ENCODE assay signal across 8 cellular contexts in the genomic region with DNA sequence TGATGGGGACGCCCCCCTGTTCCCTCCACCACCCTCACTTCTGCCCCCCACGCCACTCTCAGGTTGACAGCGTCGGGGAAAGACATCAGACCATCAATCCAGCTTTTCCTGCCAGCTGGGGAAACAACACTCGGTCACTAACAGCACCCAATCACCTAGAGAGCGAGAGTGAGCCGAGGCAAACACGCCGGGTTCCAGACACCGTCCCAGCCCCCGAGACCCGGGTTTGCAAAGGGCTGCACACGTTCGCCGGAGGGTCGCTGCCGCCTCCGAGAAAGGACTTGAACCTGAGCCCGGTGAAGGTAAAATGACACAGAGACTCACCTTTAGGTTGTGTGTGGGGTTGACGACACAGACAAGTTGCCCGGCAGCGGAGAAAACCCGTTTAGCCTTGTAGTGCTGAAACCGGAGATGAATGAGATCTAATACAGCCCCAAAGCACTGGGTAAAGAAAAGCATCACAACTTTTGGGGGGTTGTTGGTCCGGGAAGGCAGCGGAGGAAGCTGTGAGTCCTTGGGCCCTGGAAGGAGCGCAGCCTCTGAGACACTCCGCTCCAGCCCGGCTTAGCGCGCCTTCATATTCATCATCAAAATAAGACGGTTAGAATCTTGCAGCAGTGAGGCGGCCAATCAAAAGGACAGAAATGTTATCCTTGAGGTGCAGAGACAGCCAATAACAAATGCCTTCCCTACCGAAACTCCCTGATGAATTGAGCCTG. TPM values are rescaled to one million over a fixed set of nuclear protein-coding genes. Genes with fewer than 3 reads are reported as not detected.
A peak's percentile ranks its signal among the peaks of the same experiment; 100 is the strongest.
DNase-seq lines count a peak whose midpoint lies in the region; ATAC-seq and TF ChIP-seq lines count a peak whose summit lies in the region.

A gene with protein sequence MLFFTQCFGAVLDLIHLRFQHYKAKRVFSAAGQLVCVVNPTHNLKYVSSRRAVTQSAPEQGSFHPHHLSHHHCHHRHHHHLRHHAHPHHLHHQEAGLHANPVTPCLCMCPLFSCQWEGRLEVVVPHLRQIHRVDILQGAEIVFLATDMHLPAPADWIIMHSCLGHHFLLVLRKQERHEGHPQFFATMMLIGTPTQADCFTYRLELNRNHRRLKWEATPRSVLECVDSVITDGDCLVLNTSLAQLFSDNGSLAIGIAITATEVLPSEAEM (minus strand): TSS at position 583 of the 719 bp plus-strand sequence. CDS start 124 bp downstream, at position 459.

- DNase-seq in H7 = peak; percentile 55
- DNase-seq in activated CD8-positive, alpha-beta T cell treated with anti-CD3 and anti-CD28 coated beads, Interleukin-2, amount 10 ng/mL, durations not matched to agents 7 days and 5 days = peak; percentile 30
- peak; percentile 10 for DNase-seq in fibroblast of the aortic adventitia (ENCODE audit: low read depth)
- DNase-seq in mesenteric fat pad (ENCODE audit: low spot score) = no peak
- DNase-seq in hepatic stellate cell (ENCODE audit: low spot score) = no peak
- no peak for DNase-seq in PC-3

- TF ChIP-seq CTCF in fibroblast of the aortic adventitia (IDR thresholded peaks at IDR 0.05; ENCODE audit: insufficient read depth, low read length) (no peak), parathyroid adenoma (IDR thresholded peaks at IDR 0.05) (no peak), PC-3 (conservative IDR thresholded peaks at IDR 0.05; ENCODE audit: low read depth, low read length) (no peak)

- POLR2A ChIA-PET in activated CD8-positive, alpha-beta T cell treated with anti-CD3 and anti-CD28 coated beads, Interleukin-2, amount 10 ng/mL, durations not matched to agents 7 days and 5 days (lab: Charles Lee) = no interaction called here
- POLR2A ChIA-PET in PC-3 (lab: Charles Lee; ENCODE audit: unreplicated experiment) = no interaction called here

- no peaks in the 10 kb centered on the region for H3K9me3 ChIP-seq in parathyroid adenoma (ENCODE audit: control insufficient read depth, low read length)
- H3K9me3 ChIP-seq in PC-3 (ENCODE audit: low read length) = no peaks in the 10 kb centered on the region

- peak within 1 kb of the TSS; percentile 64 for H3K4me3 Mint-ChIP-seq in activated CD8-positive, alpha-beta T cell treated with anti-CD3 and anti-CD28 coated beads, Interleukin-2, amount 10 ng/mL, durations not matched to agents 7 days and 5 days

- no peak within 1 kb of the TSS for H3K9ac ChIP-seq in parathyroid adenoma
- H3K9ac ChIP-seq in PC-3 (ENCODE audit: low read length) = no peak within 1 kb of the TSS

- H3K27me3 ChIP-seq in H7 (ENCODE audit: control insufficient read depth, insufficient read depth, low read length) = peaks cover 27% of the 10 kb centered on the region
- no peaks in the 10 kb centered on the region for H3K27me3 ChIP-seq in parathyroid adenoma (ENCODE audit: control insufficient read depth, insufficient read depth, low read length)
- H3K27me3 ChIP-seq in PC-3 (ENCODE audit: low read length) = peaks cover 76% of the 10 kb centered on the region

- peak within 1 kb of the TSS; percentile 53 for H2AFZ ChIP-seq in parathyroid adenoma
- H2AFZ ChIP-seq in PC-3 (ENCODE audit: low read length) = no peak within 1 kb of the TSS

- H3K4me1 ChIP-seq in parathyroid adenoma = no peaks in the 10 kb centered on the region
- H3K4me1 ChIP-seq in PC-3 (ENCODE audit: insufficient read depth, low read length) = no peaks in the 10 kb centered on the region

- H3K27me3 Mint-ChIP-seq in activated CD8-positive, alpha-beta T cell treated with anti-CD3 and anti-CD28 coated beads, Interleukin-2, amount 10 ng/mL, durations not matched to agents 7 days and 5 days (ENCODE audit: low read depth) = peaks cover 44% of the 10 kb centered on the region

- peaks cover 9% of the 10 kb centered on the region for H3K9me3 Mint-ChIP-seq in activated CD8-positive, alpha-beta T cell treated with anti-CD3 and anti-CD28 coated beads, Interleukin-2, amount 10 ng/mL, durations not matched to agents 7 days and 5 days (ENCODE audit: insufficient read depth)

- CTCF ChIA-PET in activated CD8-positive, alpha-beta T cell treated with anti-CD3 and anti-CD28 coated beads, Interleukin-2, amount 10 ng/mL, durations not matched to agents 7 days and 5 days (lab: Charles Lee) = no interaction called here
- CTCF ChIA-PET in PC-3 (lab: Charles Lee) = no interaction called here

- H3K9me2 ChIP-seq in PC-3 (replicated peaks; ENCODE audit: low read length) = no peaks in the 10 kb centered on the region

- H4K20me1 ChIP-seq in PC-3 (ENCODE audit: low read length) = no peaks in the 10 kb centered on the region

- H3K36me3 Mint-ChIP-seq in activated CD8-positive, alpha-beta T cell treated with anti-CD3 and anti-CD28 coated beads, Interleukin-2, amount 10 ng/mL, durations not matched to agents 7 days and 5 days (ENCODE audit: low read depth) = no peaks in the 10 kb centered on the region

- H3K79me2 ChIP-seq in parathyroid adenoma (no peaks in the 10 kb centered on the region), PC-3 (ENCODE audit: low read length) (no peaks in the 10 kb centered on the region)

- no peak within 1 kb of the TSS for H3K27ac Mint-ChIP-seq in activated CD8-positive, alpha-beta T cell treated with anti-CD3 and anti-CD28 coated beads, Interleukin-2, amount 10 ng/mL, durations not matched to agents 7 days and 5 days

- peak; percentile 34 for ATAC-seq in activated CD8-positive, alpha-beta T cell treated with anti-CD3 and anti-CD28 coated beads, Interleukin-2, amount 10 ng/mL, durations not matched to agents 7 days and 5 days
- ATAC-seq in PC-3 (no peak), GM19328 (IDR thresholded peaks at IDR 0.05; ENCODE audit: unreplicated experiment) (no peak)

- H3K4me1 Mint-ChIP-seq in activated CD8-positive, alpha-beta T cell treated with anti-CD3 and anti-CD28 coated beads, Interleukin-2, amount 10 ng/mL, durations not matched to agents 7 days and 5 days (ENCODE audit: low read depth) = peaks cover 46% of the 10 kb centered on the region

- H3K36me3 ChIP-seq in H7 (replicated peaks; ENCODE audit: control insufficient read depth, insufficient read depth, low read length) (no peaks in the 10 kb centered on the region), parathyroid adenoma (ENCODE audit: control insufficient read depth, insufficient read depth, low read length) (no peaks in the 10 kb centered on the region), PC-3 (ENCODE audit: low read depth, low read length) (no peaks in the 10 kb centered on the region)

- H3K4me2 ChIP-seq in parathyroid adenoma (ENCODE audit: low read length) (peak within 1 kb of the TSS; percentile 90), PC-3 (ENCODE audit: low read length) (no peak within 1 kb of the TSS)

- no TSS peak for BruUV-seq in PC-3 (replicated peaks; lab: Mats Ljungman, UMichigan)

- H3K27ac ChIP-seq in parathyroid adenoma = no peak within 1 kb of the TSS
- H3K27ac ChIP-seq in PC-3 (ENCODE audit: low read length) = no peak within 1 kb of the TSS

- H3F3A ChIP-seq in PC-3 (ENCODE audit: low read length, unreplicated experiment) = no peaks in the 10 kb centered on the region

- H3K4me3 ChIP-seq in H7 (ENCODE audit: insufficient read depth, low read depth, low read length) (peak within 1 kb of the TSS; percentile 43), fibroblast of the aortic adventitia (ENCODE audit: low read depth, low read length) (peak within 1 kb of the TSS; percentile 18), parathyroid adenoma (ENCODE audit: low read depth, low read length) (peak within 1 kb of the TSS; percentile 32), PC-3 (ENCODE audit: low read length) (no peak within 1 kb of the TSS)

- intact Hi-C loops in PC-3 (cut with micrococcal nuclease) = no loop called here

RNA-seq across cellular contexts. Expression of the gene that starts here (rescaled TPM):
- 0.07 TPM in 1 of 2 replicates, not detected in the other for total RNA-seq in H7 (2014; rRNA removed; shearing (Covaris generic))
- not detected for total RNA-seq in activated CD8-positive, alpha-beta T cell treated with anti-CD3 and anti-CD28 coated beads, Interleukin-2, amount 10 ng/mL, durations not matched to agents 7 days and 5 days
- not detected in 2 replicates for total RNA-seq in fibroblast of the aortic adventitia (ENCODE audit: low replicate concordance)
- total RNA-seq in mesenteric fat pad = not detected
- not detected in 2 replicates for total RNA-seq in PC-3 (2014; rRNA removed)

Comparison
In these comparisons a context has a peak if more than half of its experiments do, and no peak if none do; other contexts are left out.
1. Peak in DNase-seq and H3K4me3 ChIP-seq in H7; RNA of the gene not detected or under 1 TPM.
2. Peak in DNase-seq and ATAC-seq in activated CD8-positive, alpha-beta T cell treated with anti-CD3 and anti-CD28 coated beads, Interleukin-2, amount 10 ng/mL, durations not matched to agents 7 days and 5 days; RNA of the gene not detected or under 1 TPM.
3. Peak in DNase-seq and H3K4me3 ChIP-seq in fibroblast of the aortic adventitia; RNA of the gene not detected or under 1 TPM.